8 cellular contexts compared by ENCODE assay signal in genomic region chr3:45687828-45688193, GRCh38. TPM values are rescaled to one million over a fixed set of nuclear protein-coding genes. Genes with fewer than 3 reads are reported as not detected.
DNase-seq lines count a peak whose midpoint lies in the region; ATAC-seq, FAIRE-seq and TF ChIP-seq lines count a peak whose summit lies in the region.

No MANE protein-coding gene starts in this region.

- H2AFZ ChIP-seq in hepatocyte, result no peak overlapping the region

- WGBS in hepatocyte (ENCODE audit: low lambda C conversion rate, missing lambda C conversion rate), result 50% methylated on average over 4 of the region's 4 CpGs
- WGBS in thyroid gland, 2 donors, result 43 to 45% methylated on average over 4 of the region's 4 CpGs
- WGBS in small intestine, 3 donors, result 19 to 29% (median 20%) methylated on average over 4 of the region's 4 CpGs

- no peaks in the 10 kb centered on the region for H3K9me2 ChIP-seq in hepatocyte (replicated peaks; ENCODE audit: insufficient read depth)

- H3K36me3 ChIP-seq in hepatocyte (replicated peaks; ENCODE audit: insufficient read depth, low read depth), result no peaks in the 10 kb centered on the region
- H3K36me3 ChIP-seq in thyroid gland, result no peaks in the 10 kb centered on the region
- H3K36me3 ChIP-seq in small intestine (ENCODE audit: control insufficient read depth in 2 of 2, insufficient read depth in 2 of 2, low read length in 2 of 2), result peaks cover 0 to 2% of the 10 kb centered on the region in 2 donors

- peak overlapping the region; percentile 81 for H3K4me2 ChIP-seq in hepatocyte

- ATAC-seq in activated T-cell treated with anti-CD3 and anti-CD28 coated beads, Interleukin-2, amount 50 U/mL, for 4 hours, result no peak
- no peak for ATAC-seq in GM21381 (IDR thresholded peaks at IDR 0.05; ENCODE audit: unreplicated experiment)

- H3K36me3 Mint-ChIP-seq in activated T-cell treated with anti-CD3 and anti-CD28 coated beads, Interleukin-2, amount 50 U/mL, for 4 hours (ENCODE audit: insufficient read depth), result peaks cover 15% of the 10 kb centered on the region

- TF ChIP-seq POLR2A in thyroid gland (IDR thresholded peaks at IDR 0.05), result no peak

- no peak for DNase-seq in activated T-cell treated with anti-CD3 and anti-CD28 coated beads, Interleukin-2, amount 50 U/mL, for 4 hours
- DNase-seq in activated T-cell treated with anti-CD3 and anti-CD28 coated beads, Interleukin-2, amount 50 U/mL, for 48 hours, result no peak
- no peak for DNase-seq in hepatocyte (ENCODE audit: low spot score)
- DNase-seq in thyroid gland, result no peak
- DNase-seq in caudate nucleus (lab: John Stamatoyannopoulos, UW), result no peak
- DNase-seq in small intestine, result no peak

- H3K27me3 Mint-ChIP-seq in activated T-cell treated with anti-CD3 and anti-CD28 coated beads, Interleukin-2, amount 50 U/mL, for 4 hours (ENCODE audit: low read depth), result peaks cover 3% of the 10 kb centered on the region

- H3K9me3 ChIP-seq in hepatocyte (ENCODE audit: low read depth) (no peaks in the 10 kb centered on the region), thyroid gland (no peaks in the 10 kb centered on the region), small intestine (ENCODE audit: control insufficient read depth, low read depth) (no peaks in the 10 kb centered on the region)

- no peak for FAIRE-seq in small intestine (lab: Jason Lieb, UNC)

- intact Hi-C loops in thyroid gland (cut with DNase I), result no loop called here

- no peaks in the 10 kb centered on the region for H3K9me3 Mint-ChIP-seq in activated T-cell treated with anti-CD3 and anti-CD28 coated beads, Interleukin-2, amount 50 U/mL, for 4 hours

- H4K20me1 ChIP-seq in hepatocyte (ENCODE audit: insufficient read depth, poor library complexity, severe bottlenecking), result peaks cover 21% of the 10 kb centered on the region

- peak overlapping the region; percentile 81 for H3K4me3 Mint-ChIP-seq in activated T-cell treated with anti-CD3 and anti-CD28 coated beads, Interleukin-2, amount 50 U/mL, for 4 hours

- H3K27ac ChIP-seq in hepatocyte (no peak overlapping the region), thyroid gland (peak overlapping the region in 2 of 3 donors; percentile 56 to 93), caudate nucleus (ENCODE audit: low read depth, low read length) (no peak overlapping the region), small intestine (ENCODE audit: low read depth in 1 of 2, low read length in 1 of 2) (no peak overlapping the region)

- peaks cover 40% of the 10 kb centered on the region for H3K4me1 Mint-ChIP-seq in activated T-cell treated with anti-CD3 and anti-CD28 coated beads, Interleukin-2, amount 50 U/mL, for 4 hours (ENCODE audit: low read depth)

- TF ChIP-seq CTCF in WI38 (IDR thresholded peaks at IDR 0.05; ENCODE audit: low read depth, low read length) (no peak), hepatocyte (IDR thresholded peaks at IDR 0.05; ENCODE audit: poor library complexity) (no peak), thyroid gland (IDR thresholded peaks at IDR 0.05) (no peak)

- peak overlapping the region; percentile 89 for H3K4me3 ChIP-seq in WI38 (ENCODE audit: low read depth, low read length)
- peak overlapping the region; percentile 16 for H3K4me3 ChIP-seq in hepatocyte
- H3K4me3 ChIP-seq in thyroid gland (replicated peaks in 1 of 3), result no peak overlapping the region
- peak overlapping the region in 1 of 2 donors; percentile 68 for H3K4me3 ChIP-seq in small intestine (ENCODE audit: low read depth in 1 of 2, low read length in 2 of 2)

- H3K27me3 ChIP-seq in hepatocyte (no peaks in the 10 kb centered on the region), thyroid gland (no peaks in the 10 kb centered on the region), small intestine (ENCODE audit: control insufficient read depth in 2 of 2, insufficient read depth in 2 of 2, low read length in 2 of 2) (no peaks in the 10 kb centered on the region)

- peaks cover 33% of the 10 kb centered on the region for H3K79me2 ChIP-seq in hepatocyte

- H3K4me1 ChIP-seq in hepatocyte (ENCODE audit: insufficient read depth) (peaks cover 19% of the 10 kb centered on the region), thyroid gland (peaks cover 37 to 46% of the 10 kb centered on the region in 2 donors), small intestine (ENCODE audit: control insufficient read depth in 2 of 2, insufficient read depth in 1 of 2, low read depth in 1 of 2, low read length in 1 of 2) (peaks cover 5 to 7% of the 10 kb centered on the region in 2 donors)

RNA-seq across cellular contexts. Expression of gene SACM1L, which starts 1.4 kb away (rescaled TPM):
- total RNA-seq in activated T-cell treated with anti-CD3 and anti-CD28 coated beads, Interleukin-2, amount 50 U/mL, for 4 hours, result 10 to 100 TPM; 48.8 to 52.5 (median 49.2) TPM
- 54.4 and 61.6 TPM in 2 replicates for total RNA-seq in hepatocyte
- 26.3 and 28.1 TPM in 2 replicates for polyA plus RNA-seq in hepatocyte
- total RNA-seq in thyroid gland, result 100 to 1,000 TPM in 3 of 4 donors, 10 to 100 TPM in 1; 87.0 to 161 (median 111) TPM
- polyA plus RNA-seq in small intestine, result 10 to 100 TPM; 18.4 to 37.1 (median 24.3) TPM

Comparison
In these comparisons a context has a peak if more than half of its experiments do, and no peak if none do; other contexts are left out.
1. H3K4me3 ChIP-seq: peak in WI38 (single experiment) and hepatocyte (single experiment); none in thyroid gland (0 of 3).
2. H3K27ac ChIP-seq: peak in thyroid gland (2 of 3); none in hepatocyte (single experiment), caudate nucleus (single experiment) and small intestine (0 of 2).